1 cellular context compared by ENCODE assay signal in genomic region chr12:57984629-57985151, GRCh38.
TF ChIP-seq lines count a peak whose summit lies in the region.

No MANE protein-coding gene starts in this region.

TF ChIP-seq in HepG2, 621 proteins besides CTCF, POLR2A, EP300 and RAD21:
- TF ChIP-seq HNRNPUL1 (IDR thresholded peaks at IDR 0.05; ENCODE audit: low read depth, low read length) (no peak), ZNF607 (CRISPR knock-in tag; IDR thresholded peaks at IDR 0.05; ENCODE audit: borderline replicate concordance) (no peak), NCOA5 (CRISPR knock-in tag; IDR thresholded peaks at IDR 0.05) (no peak), CBX5 (CRISPR knock-in tag; IDR thresholded peaks at IDR 0.05; ENCODE audit: borderline replicate concordance) (no peak), MLLT10 (CRISPR knock-in tag; IDR thresholded peaks at IDR 0.05) (no peak), ZBTB2 (CRISPR knock-in tag; IDR thresholded peaks at IDR 0.05; ENCODE audit: low read depth) (no peak), SMARCC2 (IDR thresholded peaks at IDR 0.05) (no peak), MAF1 (CRISPR knock-in tag; IDR thresholded peaks at IDR 0.05; ENCODE audit: borderline replicate concordance) (no peak), ZNF558 (CRISPR knock-in tag; IDR thresholded peaks at IDR 0.05; ENCODE audit: borderline replicate concordance) (no peak), FOXC1 (CRISPR knock-in tag; IDR thresholded peaks at IDR 0.05; ENCODE audit: borderline replicate concordance) (no peak), ZNF510 (CRISPR knock-in tag; IDR thresholded peaks at IDR 0.05; ENCODE audit: low read depth) (no peak), NFKBIZ (CRISPR knock-in tag; IDR thresholded peaks at IDR 0.05) (no peak), HDAC2 (CRISPR knock-in tag; IDR thresholded peaks at IDR 0.05) (no peak), HIVEP1 (CRISPR knock-in tag; IDR thresholded peaks at IDR 0.05) (no peak), FOXJ3 (CRISPR knock-in tag; IDR thresholded peaks at IDR 0.05; ENCODE audit: borderline replicate concordance) (no peak)
- TF ChIP-seq, protein P1, sequence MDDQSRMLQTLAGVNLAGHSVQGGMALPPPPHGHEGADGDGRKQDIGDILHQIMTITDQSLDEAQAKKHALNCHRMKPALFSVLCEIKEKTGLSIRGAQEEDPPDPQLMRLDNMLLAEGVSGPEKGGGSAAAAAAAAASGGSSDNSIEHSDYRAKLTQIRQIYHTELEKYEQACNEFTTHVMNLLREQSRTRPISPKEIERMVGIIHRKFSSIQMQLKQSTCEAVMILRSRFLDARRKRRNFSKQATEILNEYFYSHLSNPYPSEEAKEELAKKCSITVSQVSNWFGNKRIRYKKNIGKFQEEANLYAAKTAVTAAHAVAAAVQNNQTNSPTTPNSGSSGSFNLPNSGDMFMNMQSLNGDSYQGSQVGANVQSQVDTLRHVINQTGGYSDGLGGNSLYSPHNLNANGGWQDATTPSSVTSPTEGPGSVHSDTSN (CRISPR knock-in tag; IDR thresholded peaks at IDR 0.05; ENCODE audit: borderline replicate concordance), result no peak
- TF ChIP-seq, protein P2, sequence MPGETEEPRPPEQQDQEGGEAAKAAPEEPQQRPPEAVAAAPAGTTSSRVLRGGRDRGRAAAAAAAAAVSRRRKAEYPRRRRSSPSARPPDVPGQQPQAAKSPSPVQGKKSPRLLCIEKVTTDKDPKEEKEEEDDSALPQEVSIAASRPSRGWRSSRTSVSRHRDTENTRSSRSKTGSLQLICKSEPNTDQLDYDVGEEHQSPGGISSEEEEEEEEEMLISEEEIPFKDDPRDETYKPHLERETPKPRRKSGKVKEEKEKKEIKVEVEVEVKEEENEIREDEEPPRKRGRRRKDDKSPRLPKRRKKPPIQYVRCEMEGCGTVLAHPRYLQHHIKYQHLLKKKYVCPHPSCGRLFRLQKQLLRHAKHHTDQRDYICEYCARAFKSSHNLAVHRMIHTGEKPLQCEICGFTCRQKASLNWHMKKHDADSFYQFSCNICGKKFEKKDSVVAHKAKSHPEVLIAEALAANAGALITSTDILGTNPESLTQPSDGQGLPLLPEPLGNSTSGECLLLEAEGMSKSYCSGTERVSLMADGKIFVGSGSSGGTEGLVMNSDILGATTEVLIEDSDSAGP (CRISPR knock-in tag; IDR thresholded peaks at IDR 0.05; ENCODE audit: borderline replicate concordance), result no peak
